In the genomic region with DNA sequence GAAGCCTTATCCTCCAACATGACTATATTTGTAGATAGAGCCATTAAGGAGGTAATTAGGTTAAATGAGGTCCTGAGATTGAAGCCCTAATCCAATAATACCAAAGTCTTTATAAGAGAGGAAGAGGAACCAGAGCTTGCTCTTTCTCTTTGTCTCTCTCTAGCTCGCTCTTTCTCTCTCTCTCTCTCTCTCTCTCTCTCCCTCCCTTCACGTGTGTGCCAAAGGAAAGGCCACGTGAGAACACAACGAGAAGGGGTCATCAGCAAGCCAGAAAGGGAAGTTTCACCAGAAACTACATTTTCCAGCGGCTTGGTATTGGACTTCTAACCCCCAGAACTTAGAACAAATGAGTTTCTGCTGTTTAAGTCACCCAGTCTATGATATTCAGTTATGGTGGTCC, we compare ENCODE assay signal across 21 cellular contexts.
DNase-seq lines count a peak whose midpoint lies in the region; ATAC-seq and TF ChIP-seq lines count a peak whose summit lies in the region.
"Had no signal": no experiment of that assay in that cellular context is flagged by ENCODE, and none has a peak within 500 bp of the region (broad histone marks: within the 10 kb centered on the region; RNA-seq: fewer than 3 reads in every experiment).

No MANE protein-coding gene starts in this region.

- no peaks in the 10 kb centered on the region for H3F3A ChIP-seq in GM23338 (replicated peaks; ENCODE audit: low read depth)
- no peaks in the 10 kb centered on the region for H3F3A ChIP-seq in OCI-LY1 (ENCODE audit: insufficient read depth, low read length)

- H3K27ac ChIP-seq in GM23338 (ENCODE audit: low read depth) = no peak overlapping the region
- H3K27ac ChIP-seq in OCI-LY1 (ENCODE audit: low read depth, low read length, poor library complexity, severe bottlenecking) = no peak overlapping the region
- H3K27ac ChIP-seq: BLaER1, SJCRH30 had no signal

- H3K4me1 Mint-ChIP-seq in GM23338 = no peaks in the 10 kb centered on the region
- H3K4me1 Mint-ChIP-seq in glutamatergic neuron (ENCODE audit: low read depth, unreplicated experiment) = peaks cover 7% of the 10 kb centered on the region
- H3K4me1 Mint-ChIP-seq in progenitor cell of endocrine pancreas (ENCODE audit: low read depth) = no peaks in the 10 kb centered on the region
- H3K4me1 Mint-ChIP-seq: IgD-negative memory B cell had no signal

- no peaks in the 10 kb centered on the region for H3K9me3 ChIP-seq in OCI-LY1 (ENCODE audit: low read length)
- H3K9me3 ChIP-seq: BLaER1, SJCRH30 had no signal

- H3K9me2 ChIP-seq in GM23338 (ENCODE audit: insufficient read depth) (no peaks in the 10 kb centered on the region), OCI-LY1 (ENCODE audit: low read depth, low read length) (no peaks in the 10 kb centered on the region)

- DNase-seq in GM23338 (ENCODE audit: low spot score) (peak; percentile 4), glutamatergic neuron (no peak), progenitor cell of endocrine pancreas (ENCODE audit: low spot score, unreplicated experiment) (no peak), NOMO-1 (lab: John Stamatoyannopoulos, UW; ENCODE audit: unreplicated experiment in 2 of 2) (no peak), D341Med (ENCODE audit: low spot score) (no peak)
- DNase-seq in stimulated activated CD4-positive, alpha-beta T cell treated with anti-CD3 and anti-CD28 coated beads, Interleukin-4, amount 100 ng/mL, for 24 hours = no peak
- DNase-seq: CD4-positive, alpha-beta T cell; COR-L47; DND-41; Karpas-422; MV-4-11; NCI-H1694 treated with DMSO at 0.1 percent for 48 hours; NCI-H2081 treated with DMSO at 0.1 percent for 48 hours; NCI-H446 treated with DMSO at 0.1 percent for 48 hours; NCI-H526 treated with DMSO at 0.1 percent for 48 hours; OCI-M1; SJCRH30; SW 1271 had no signal

- no peak overlapping the region for H3K27ac Mint-ChIP-seq in GM23338
- peak overlapping the region; percentile 78 for H3K27ac Mint-ChIP-seq in glutamatergic neuron (ENCODE audit: unreplicated experiment)
- peak overlapping the region; percentile 90 for H3K27ac Mint-ChIP-seq in progenitor cell of endocrine pancreas
- H3K27ac Mint-ChIP-seq: CD4-positive, alpha-beta T cell; IgD-negative memory B cell had no signal

- H3K9me3 Mint-ChIP-seq in GM23338 (no peaks in the 10 kb centered on the region), glutamatergic neuron (ENCODE audit: unreplicated experiment) (peaks cover 3% of the 10 kb centered on the region), progenitor cell of endocrine pancreas (ENCODE audit: low read depth) (peaks cover 10% of the 10 kb centered on the region)

- no peak overlapping the region for H3K9ac ChIP-seq in OCI-LY1 (ENCODE audit: low read length)
- H3K9ac ChIP-seq: BLaER1 had no signal

- H3K4me2 ChIP-seq in GM23338 = no peak overlapping the region
- peak overlapping the region; percentile 41; the same call in 1 of the 2 replicates for H3K4me2 ChIP-seq in OCI-LY1 (ENCODE audit: low read length)
- H3K4me2 ChIP-seq: BLaER1 had no signal

- H3K27me3 Mint-ChIP-seq in GM23338 (ENCODE audit: insufficient read depth, low read depth, poor library complexity) (no peaks in the 10 kb centered on the region), glutamatergic neuron (ENCODE audit: unreplicated experiment) (peaks cover 4% of the 10 kb centered on the region), progenitor cell of endocrine pancreas (no peaks in the 10 kb centered on the region)
- H3K27me3 Mint-ChIP-seq: CD4-positive, alpha-beta T cell; IgD-negative memory B cell had no signal

- H3K27me3 ChIP-seq in GM23338 (ENCODE audit: insufficient read depth) = no peaks in the 10 kb centered on the region
- H3K27me3 ChIP-seq in OCI-LY1 (ENCODE audit: insufficient read depth, low read length) = no peaks in the 10 kb centered on the region
- H3K27me3 ChIP-seq: BLaER1, SJCRH30 had no signal

- no peak for ATAC-seq in GM23338

- peak overlapping the region; percentile 64; the same call in 1 of the 2 replicates for H2AFZ ChIP-seq in GM23338
- H2AFZ ChIP-seq in OCI-LY1 (ENCODE audit: low read length) = peak overlapping the region; percentile 98

- no peaks in the 10 kb centered on the region for H3K4me1 ChIP-seq in GM23338 (ENCODE audit: insufficient read depth)
- H3K4me1 ChIP-seq in OCI-LY1 (ENCODE audit: insufficient read depth, low read length, severe bottlenecking) = peaks cover 20% of the 10 kb centered on the region
- H3K4me1 ChIP-seq: BLaER1, SJCRH30 had no signal

- H3K79me2 ChIP-seq in GM23338 (replicated peaks; ENCODE audit: insufficient read depth) (no peaks in the 10 kb centered on the region), OCI-LY1 (ENCODE audit: insufficient read depth, low read length) (no peaks in the 10 kb centered on the region)

- H3K36me3 Mint-ChIP-seq in GM23338 (ENCODE audit: low read depth) = no peaks in the 10 kb centered on the region; the same call in 2 of the 3 replicates
- H3K36me3 Mint-ChIP-seq in glutamatergic neuron (ENCODE audit: unreplicated experiment) = no peaks in the 10 kb centered on the region
- H3K36me3 Mint-ChIP-seq in progenitor cell of endocrine pancreas (ENCODE audit: insufficient read depth) = no peaks in the 10 kb centered on the region

- TF ChIP-seq CTCF in GM23338 (conservative IDR thresholded peaks at IDR 0.05; ENCODE audit: low read depth in 2 of 2) = no peak
- TF ChIP-seq CTCF in OCI-LY1 (IDR thresholded peaks at IDR 0.05; ENCODE audit: low read length) = no peak
- no peak for TF ChIP-seq CTCF in glutamatergic neuron (IDR thresholded peaks at IDR 0.05; ENCODE audit: partially characterized antibody, unreplicated experiment)
- TF ChIP-seq CTCF in progenitor cell of endocrine pancreas (IDR thresholded peaks at IDR 0.05; ENCODE audit: unreplicated experiment) = no peak

- H4K20me1 ChIP-seq in GM23338 (replicated peaks; ENCODE audit: insufficient read depth) (no peaks in the 10 kb centered on the region), OCI-LY1 (ENCODE audit: insufficient read depth, low read length) (no peaks in the 10 kb centered on the region)
- H4K20me1 ChIP-seq: BLaER1 had no signal

- H3K4me3 ChIP-seq in GM23338 (no peak overlapping the region), OCI-LY1 (ENCODE audit: low read depth, low read length, poor library complexity, severe bottlenecking) (no peak overlapping the region)
- H3K4me3 ChIP-seq: BLaER1, SJCRH30 had no signal

- no peaks in the 10 kb centered on the region for H3K36me3 ChIP-seq in GM23338 (ENCODE audit: insufficient read depth)
- no peaks in the 10 kb centered on the region for H3K36me3 ChIP-seq in OCI-LY1 (ENCODE audit: insufficient read depth, low read length)
- H3K36me3 ChIP-seq: BLaER1, SJCRH30 had no signal

- H3K4me3 Mint-ChIP-seq in GM23338 = no peak overlapping the region
- no peak overlapping the region for H3K4me3 Mint-ChIP-seq in glutamatergic neuron (ENCODE audit: unreplicated experiment)
- H3K4me3 Mint-ChIP-seq in progenitor cell of endocrine pancreas (ENCODE audit: low read depth) = no peak overlapping the region
- H3K4me3 Mint-ChIP-seq: CD4-positive, alpha-beta T cell; IgD-negative memory B cell had no signal

TF ChIP-seq in GM23338, 12 proteins besides CTCF, POLR2A, EP300 and RAD21:
- TF ChIP-seq ZNF114 (CRISPR knock-in tag; IDR thresholded peaks at IDR 0.05) = no peak
- no peak for TF ChIP-seq POLR2AphosphoS5 (IDR thresholded peaks at IDR 0.05; ENCODE audit: low read depth)
- no peak for TF ChIP-seq EZH2 (IDR thresholded peaks at IDR 0.05; ENCODE audit: low read depth, unreplicated experiment)
- TF ChIP-seq NANOG (IDR thresholded peaks at IDR 0.05; ENCODE audit: borderline replicate concordance) = no peak
